In genomic region chr1:85361606-85362005, GRCh38 we compare ENCODE assay signal across 18 cellular contexts.
"Had no signal": no experiment of that assay in that cellular context is flagged by ENCODE, and none has a peak within 500 bp of the region (broad histone marks: within the 10 kb centered on the region; RNA-seq: fewer than 3 reads in every experiment).

No MANE protein-coding gene starts in this region.

- H3K9me3 ChIP-seq: lower lobe of right lung, right atrium auricular region, upper lobe of left lung had no signal

- H3K4me3 Mint-ChIP-seq: activated naive CD8-positive, alpha-beta T cell; nephron progenitor cell; stimulated activated naive CD8-positive, alpha-beta T cell treated with anti-CD3 and anti-CD28 coated beads, Interleukin-15, amount 100 ng/mL, for 72 hours had no signal

- H3K4me3 ChIP-seq: dorsolateral prefrontal cortex, lower lobe of right lung, right atrium auricular region, upper lobe of left lung had no signal

- H3K4me1 Mint-ChIP-seq: nephron progenitor cell; stimulated activated naive CD8-positive, alpha-beta T cell treated with anti-CD3 and anti-CD28 coated beads, Interleukin-15, amount 100 ng/mL, for 72 hours had no signal

- FAIRE-seq: small intestine had no signal

- H3K27ac ChIP-seq: lower lobe of right lung, upper lobe of left lung had no signal

- H3K36me3 Mint-ChIP-seq: activated naive CD8-positive, alpha-beta T cell had no signal

- H3K27me3 Mint-ChIP-seq: progenitor cell of endocrine pancreas; stimulated activated naive CD8-positive, alpha-beta T cell treated with anti-CD3 and anti-CD28 coated beads, Interleukin-15, amount 100 ng/mL, for 72 hours had no signal

- H3K36me3 ChIP-seq: lower lobe of right lung, right atrium auricular region, upper lobe of left lung had no signal

- DNase-seq: activated CD4-positive, alpha-beta T cell treated with anti-CD3 and anti-CD28 coated beads for 1 hour; activated CD4-positive, alpha-beta T cell treated with anti-CD3 and anti-CD28 coated beads, Interleukin-2, amount 50 U/mL, for 4 hours; amniotic stem cell; hippocampal formation; islet precursor cell; lower lobe of right lung; nephron progenitor cell; nucleus accumbens; small intestine; stimulated activated CD4-positive, alpha-beta T cell treated with anti-CD3 and anti-CD28 coated beads, Interleukin-4, amount 100 ng/mL, for 1 hour; stimulated activated naive CD8-positive, alpha-beta T cell treated with anti-CD3 and anti-CD28 coated beads, Interleukin-15, amount 100 ng/mL, for 72 hours; T-helper 1 cell; T1000; upper lobe of left lung had no signal

- H3K27me3 ChIP-seq: dorsolateral prefrontal cortex, right atrium auricular region, upper lobe of left lung had no signal

- H3K9me3 Mint-ChIP-seq: nephron progenitor cell; stimulated activated naive CD8-positive, alpha-beta T cell treated with anti-CD3 and anti-CD28 coated beads, Interleukin-15, amount 100 ng/mL, for 72 hours had no signal

- ATAC-seq: stimulated activated naive CD8-positive, alpha-beta T cell treated with anti-CD3 and anti-CD28 coated beads, Interleukin-15, amount 100 ng/mL, for 72 hours had no signal

- H3K27ac Mint-ChIP-seq: activated naive CD8-positive, alpha-beta T cell; nephron progenitor cell; progenitor cell of endocrine pancreas; stimulated activated naive CD8-positive, alpha-beta T cell treated with anti-CD3 and anti-CD28 coated beads, Interleukin-15, amount 100 ng/mL, for 72 hours had no signal
